Comparison of ENCODE assay signal across 2 cellular contexts in genomic region chr22:46576556-46577351, GRCh38.
TF ChIP-seq lines count a peak whose summit lies in the region.

No MANE protein-coding gene starts in this region.

TF ChIP-seq in IMR-90, 13 proteins besides CTCF, POLR2A, EP300 and RAD21:
- TF ChIP-seq MAZ (IDR thresholded peaks at IDR 0.05; ENCODE audit: borderline replicate concordance, low read depth, low read length) (0 out of 2 replicates have a peak, but pooled peaks have one; percentile 11), FOS (IDR thresholded peaks at IDR 0.05; ENCODE audit: low read depth, low read length) (no peak), BHLHE40 (IDR thresholded peaks at IDR 0.05; ENCODE audit: low read depth, low read length) (peak; percentile 2; the same call in 1 of the 2 replicates), MXI1 (IDR thresholded peaks at IDR 0.05; ENCODE audit: borderline replicate concordance, low read depth, low read length) (peak; percentile 60; the same call in 1 of the 2 replicates), RCOR1 (IDR thresholded peaks at IDR 0.05; ENCODE audit: insufficient replicate concordance, low read length) (no peak), ELK1 (IDR thresholded peaks at IDR 0.05; ENCODE audit: borderline replicate concordance, low read depth, low read length) (no peak), USF2 (IDR thresholded peaks at IDR 0.05; ENCODE audit: low read depth, low read length) (0 out of 2 replicates have a peak, but pooled peaks have one; percentile 4), RFX5 (IDR thresholded peaks at IDR 0.05; ENCODE audit: low read depth, low read length) (no peak)

TF ChIP-seq in HepG2, 621 proteins besides CTCF, POLR2A, EP300 and RAD21:
- TF ChIP-seq RFXAP (CRISPR knock-in tag; IDR thresholded peaks at IDR 0.05; ENCODE audit: borderline replicate concordance) (no peak), ZBTB38 (CRISPR knock-in tag; IDR thresholded peaks at IDR 0.05) (peak; percentile 33; the same call in 1 of the 2 replicates), TFE3 (CRISPR knock-in tag; IDR thresholded peaks at IDR 0.05) (no peak), MIER2 (CRISPR knock-in tag; IDR thresholded peaks at IDR 0.05) (no peak), ZBTB33 (CRISPR knock-in tag; IDR thresholded peaks at IDR 0.05) (peak; percentile 48; the same call in 1 of the 2 replicates)
TF ChIP-seq in HepG2: peak in this region for 2.
